12 cellular contexts compared by ENCODE assay signal in genomic region chrX:31366076-31366475, GRCh38.
"Had no signal": no experiment of that assay in that cellular context is flagged by ENCODE, and none has a peak within 500 bp of the region (broad histone marks: within the 10 kb centered on the region; RNA-seq: fewer than 3 reads in every experiment).

No MANE protein-coding gene starts in this region.

- H3K4me1 Mint-ChIP-seq: mesothelial cell of epicardium had no signal

- H3K36me3 ChIP-seq: esophagus muscularis mucosa, lower lobe of right lung, neural progenitor cell, pancreas, tibial artery, vagina had no signal

- H3K4me3 Mint-ChIP-seq: mesothelial cell of epicardium, neural progenitor cell had no signal

- H2AFZ ChIP-seq: neural progenitor cell had no signal

- H3K4me3 ChIP-seq: esophagus muscularis mucosa, lower lobe of right lung, neural progenitor cell, pancreas, tibial artery, vagina had no signal

- H3K9me3 ChIP-seq: esophagus muscularis mucosa, lower lobe of right lung, pancreas, tibial artery, vagina had no signal

- H3K27ac ChIP-seq: esophagus muscularis mucosa, lower lobe of right lung, neural progenitor cell, pancreas, tibial artery, vagina had no signal

- H3K4me1 ChIP-seq: esophagus muscularis mucosa, lower lobe of right lung, pancreas, tibial artery, vagina had no signal

- H3K4me2 ChIP-seq: neural progenitor cell had no signal

- H3K27me3 ChIP-seq: esophagus muscularis mucosa, neural progenitor cell, tibial artery, vagina had no signal

- H3K27ac Mint-ChIP-seq: mesothelial cell of epicardium, neural progenitor cell had no signal

- DNase-seq: activated naive CD4-positive, alpha-beta T cell treated with anti-CD3 and anti-CD28 coated beads, Interleukin-2, amount 50 U/mL, for 16 hours; amygdala; glutamatergic neuron; left cardiac atrium; lower lobe of right lung; pancreas; retina; tibial artery had no signal
